In the genomic region with DNA sequence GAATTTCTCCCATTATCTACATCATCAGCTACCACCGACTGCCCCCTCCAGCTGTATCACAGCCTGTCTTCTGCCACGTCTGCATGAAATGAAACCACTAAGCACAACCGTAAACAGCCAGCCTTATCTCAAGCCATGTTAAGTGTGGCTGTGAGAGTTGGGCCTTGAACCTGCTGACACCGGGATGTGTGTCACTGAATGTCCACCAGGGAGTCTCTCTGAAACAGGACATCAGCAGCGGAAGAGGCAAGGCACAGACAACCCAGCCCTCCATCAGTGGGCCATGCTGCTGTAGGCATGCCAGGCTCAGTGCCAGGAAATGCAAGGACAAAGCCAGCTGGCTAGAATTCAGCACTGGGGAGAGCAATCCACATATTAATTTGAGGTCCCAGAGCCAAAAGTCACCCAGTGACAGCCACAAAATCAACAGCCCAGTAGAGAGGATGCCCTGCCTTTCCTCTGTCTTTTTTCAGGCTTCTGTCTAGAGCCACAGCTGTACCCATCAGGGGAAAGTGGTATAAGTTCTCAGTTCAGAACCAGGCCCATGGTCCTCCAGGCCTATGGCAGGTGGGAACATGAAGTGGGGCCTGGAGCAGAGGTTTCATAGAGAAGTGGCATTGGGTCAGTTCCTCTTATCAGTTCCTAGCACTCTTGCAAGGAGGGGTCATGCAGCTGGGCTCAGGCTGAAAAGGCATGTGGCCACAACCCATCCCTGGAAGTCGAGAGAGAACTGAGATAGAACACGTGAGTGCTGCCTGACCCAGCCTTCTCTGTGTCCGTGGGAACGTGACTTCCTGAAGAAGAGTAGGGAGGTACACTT, we compare ENCODE assay signal across 1 cellular context.
TF ChIP-seq lines count a peak whose summit lies in the region.

No MANE protein-coding gene starts in this region.

TF ChIP-seq in K562, 482 proteins besides CTCF, POLR2A, EP300 and RAD21 (continued from another document and continues in another):
- TF ChIP-seq ARID4B (CRISPR knock-in tag; IDR thresholded peaks at IDR 0.05) (no peak), PPARD (CRISPR knock-in tag; IDR thresholded peaks at IDR 0.05) (no peak), CTCFL (IDR thresholded peaks at IDR 0.05; ENCODE audit: borderline replicate concordance, insufficient read depth, low read depth, low read length, poor library complexity, severe bottlenecking) (no peak), THRAP3 (IDR thresholded peaks at IDR 0.05; ENCODE audit: borderline replicate concordance) (no peak), ZNF668 (CRISPR knock-in tag; IDR thresholded peaks at IDR 0.05) (no peak), PKNOX1 (IDR thresholded peaks at IDR 0.05) (peak; percentile 60; the same call in 1 of the 2 replicates), ZNF507 (tag; conservative IDR thresholded peaks at IDR 0.05) (no peak), MCM5 (IDR thresholded peaks at IDR 0.05; ENCODE audit: low read depth) (no peak), ZNF75A (CRISPR knock-in tag; IDR thresholded peaks at IDR 0.05) (no peak), ATF7 (IDR thresholded peaks at IDR 0.05) (0 out of 2 replicates have a peak, but pooled peaks have one; percentile 23), NONO (IDR thresholded peaks at IDR 0.05; ENCODE audit: low read depth in 2 of 2, low read length in 1 of 2) (no peak), DNMT1 (IDR thresholded peaks at IDR 0.05) (no peak), POLR3G (IDR thresholded peaks at IDR 0.05; ENCODE audit: extremely low read depth, insufficient read length, insufficient replicate concordance) (no peak), ID3 (CRISPR knock-in tag; IDR thresholded peaks at IDR 0.05) (no peak), ID3 (tag; IDR thresholded peaks at IDR 0.05) (no peak), CHAMP1 (IDR thresholded peaks at IDR 0.05) (no peak), PHF20 (IDR thresholded peaks at IDR 0.05; ENCODE audit: partially characterized antibody) (no peak), ZNF586 (CRISPR knock-in tag; conservative IDR thresholded peaks at IDR 0.05) (no peak), KDM1A (IDR thresholded peaks at IDR 0.05) (peak; percentile 23 to 33; a peak in 3 of 4 replicates), HDAC2 (IDR thresholded peaks at IDR 0.05) (peak; percentile 61), ZBTB34 (CRISPR knock-in tag; IDR thresholded peaks at IDR 0.05) (no peak), GATAD2B (IDR thresholded peaks at IDR 0.05; ENCODE audit: borderline replicate concordance) (no peak), NR1H2 (CRISPR knock-in tag; IDR thresholded peaks at IDR 0.05) (no peak)
- TF ChIP-seq, protein P1, sequence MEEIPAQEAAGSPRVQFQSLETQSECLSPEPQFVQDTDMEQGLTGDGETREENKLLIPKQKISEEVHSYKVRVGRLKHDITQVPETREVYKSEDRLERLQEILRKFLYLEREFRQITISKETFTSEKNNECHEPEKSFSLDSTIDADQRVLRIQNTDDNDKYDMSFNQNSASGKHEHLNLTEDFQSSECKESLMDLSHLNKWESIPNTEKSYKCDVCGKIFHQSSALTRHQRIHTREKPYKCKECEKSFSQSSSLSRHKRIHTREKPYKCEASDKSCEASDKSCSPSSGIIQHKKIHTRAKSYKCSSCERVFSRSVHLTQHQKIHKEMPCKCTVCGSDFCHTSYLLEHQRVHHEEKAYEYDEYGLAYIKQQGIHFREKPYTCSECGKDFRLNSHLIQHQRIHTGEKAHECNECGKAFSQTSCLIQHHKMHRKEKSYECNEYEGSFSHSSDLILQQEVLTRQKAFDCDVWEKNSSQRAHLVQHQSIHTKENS (CRISPR knock-in tag; IDR thresholded peaks at IDR 0.05), result no peak
- TF ChIP-seq, protein P2, sequence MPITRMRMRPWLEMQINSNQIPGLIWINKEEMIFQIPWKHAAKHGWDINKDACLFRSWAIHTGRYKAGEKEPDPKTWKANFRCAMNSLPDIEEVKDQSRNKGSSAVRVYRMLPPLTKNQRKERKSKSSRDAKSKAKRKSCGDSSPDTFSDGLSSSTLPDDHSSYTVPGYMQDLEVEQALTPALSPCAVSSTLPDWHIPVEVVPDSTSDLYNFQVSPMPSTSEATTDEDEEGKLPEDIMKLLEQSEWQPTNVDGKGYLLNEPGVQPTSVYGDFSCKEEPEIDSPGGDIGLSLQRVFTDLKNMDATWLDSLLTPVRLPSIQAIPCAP (CRISPR knock-in tag; IDR thresholded peaks at IDR 0.05; ENCODE audit: borderline replicate concordance), result no peak
- TF ChIP-seq, protein P3, sequence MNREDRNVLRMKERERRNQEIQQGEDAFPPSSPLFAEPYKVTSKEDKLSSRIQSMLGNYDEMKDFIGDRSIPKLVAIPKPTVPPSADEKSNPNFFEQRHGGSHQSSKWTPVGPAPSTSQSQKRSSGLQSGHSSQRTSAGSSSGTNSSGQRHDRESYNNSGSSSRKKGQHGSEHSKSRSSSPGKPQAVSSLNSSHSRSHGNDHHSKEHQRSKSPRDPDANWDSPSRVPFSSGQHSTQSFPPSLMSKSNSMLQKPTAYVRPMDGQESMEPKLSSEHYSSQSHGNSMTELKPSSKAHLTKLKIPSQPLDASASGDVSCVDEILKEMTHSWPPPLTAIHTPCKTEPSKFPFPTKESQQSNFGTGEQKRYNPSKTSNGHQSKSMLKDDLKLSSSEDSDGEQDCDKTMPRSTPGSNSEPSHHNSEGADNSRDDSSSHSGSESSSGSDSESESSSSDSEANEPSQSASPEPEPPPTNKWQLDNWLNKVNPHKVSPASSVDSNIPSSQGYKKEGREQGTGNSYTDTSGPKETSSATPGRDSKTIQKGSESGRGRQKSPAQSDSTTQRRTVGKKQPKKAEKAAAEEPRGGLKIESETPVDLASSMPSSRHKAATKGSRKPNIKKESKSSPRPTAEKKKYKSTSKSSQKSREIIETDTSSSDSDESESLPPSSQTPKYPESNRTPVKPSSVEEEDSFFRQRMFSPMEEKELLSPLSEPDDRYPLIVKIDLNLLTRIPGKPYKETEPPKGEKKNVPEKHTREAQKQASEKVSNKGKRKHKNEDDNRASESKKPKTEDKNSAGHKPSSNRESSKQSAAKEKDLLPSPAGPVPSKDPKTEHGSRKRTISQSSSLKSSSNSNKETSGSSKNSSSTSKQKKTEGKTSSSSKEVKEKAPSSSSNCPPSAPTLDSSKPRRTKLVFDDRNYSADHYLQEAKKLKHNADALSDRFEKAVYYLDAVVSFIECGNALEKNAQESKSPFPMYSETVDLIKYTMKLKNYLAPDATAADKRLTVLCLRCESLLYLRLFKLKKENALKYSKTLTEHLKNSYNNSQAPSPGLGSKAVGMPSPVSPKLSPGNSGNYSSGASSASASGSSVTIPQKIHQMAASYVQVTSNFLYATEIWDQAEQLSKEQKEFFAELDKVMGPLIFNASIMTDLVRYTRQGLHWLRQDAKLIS (CRISPR knock-in tag; IDR thresholded peaks at IDR 0.05), result no peak
- TF ChIP-seq, protein P4, sequence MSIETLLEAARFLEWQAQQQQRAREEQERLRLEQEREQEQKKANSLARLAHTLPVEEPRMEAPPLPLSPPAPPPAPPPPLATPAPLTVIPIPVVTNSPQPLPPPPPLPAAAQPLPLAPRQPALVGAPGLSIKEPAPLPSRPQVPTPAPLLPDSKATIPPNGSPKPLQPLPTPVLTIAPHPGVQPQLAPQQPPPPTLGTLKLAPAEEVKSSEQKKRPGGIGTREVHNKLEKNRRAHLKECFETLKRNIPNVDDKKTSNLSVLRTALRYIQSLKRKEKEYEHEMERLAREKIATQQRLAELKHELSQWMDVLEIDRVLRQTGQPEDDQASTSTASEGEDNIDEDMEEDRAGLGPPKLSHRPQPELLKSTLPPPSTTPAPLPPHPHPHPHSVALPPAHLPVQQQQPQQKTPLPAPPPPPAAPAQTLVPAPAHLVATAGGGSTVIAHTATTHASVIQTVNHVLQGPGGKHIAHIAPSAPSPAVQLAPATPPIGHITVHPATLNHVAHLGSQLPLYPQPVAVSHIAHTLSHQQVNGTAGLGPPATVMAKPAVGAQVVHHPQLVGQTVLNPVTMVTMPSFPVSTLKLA (conservative IDR thresholded peaks at IDR 0.05), result peak; percentile 48 to 74
